ENCODE assay signal across 14 cellular contexts in the genomic region with DNA sequence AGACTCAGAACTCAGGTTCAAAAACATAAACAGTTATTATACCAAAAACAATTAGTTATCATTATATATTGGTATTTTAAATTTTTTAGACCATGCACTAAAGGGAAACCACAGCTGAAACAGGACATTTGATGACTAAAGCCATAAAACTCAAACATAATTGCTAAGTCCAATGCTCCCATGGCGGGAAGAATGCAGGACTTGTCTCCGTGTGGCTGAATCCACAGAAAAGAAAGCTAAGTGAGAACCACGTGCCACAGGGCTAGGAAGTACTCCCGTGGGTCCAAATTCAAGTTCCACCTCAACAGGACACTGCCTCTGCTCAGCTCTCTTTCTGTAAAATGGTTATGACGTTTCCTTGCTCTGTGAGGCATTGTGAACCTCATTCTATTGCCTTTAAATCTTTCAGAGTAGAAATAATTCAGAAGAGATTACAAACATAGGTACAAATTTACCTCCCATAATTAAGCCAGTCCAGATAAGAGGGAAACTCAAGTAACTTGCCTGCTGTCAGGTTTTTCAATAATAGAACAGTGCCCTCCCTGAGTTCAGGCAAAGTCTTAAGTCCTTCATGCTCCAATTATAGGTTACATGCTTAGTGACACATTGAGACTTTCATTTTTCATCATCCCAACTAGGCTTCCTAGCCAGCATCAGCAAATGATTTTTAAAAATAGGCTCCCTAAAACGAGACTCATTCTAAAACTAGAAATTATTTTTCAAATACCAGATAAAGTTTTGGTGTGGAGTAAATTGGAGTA.
"Had no signal": no experiment of that assay in that cellular context is flagged by ENCODE, and none has a peak within 500 bp of the region (broad histone marks: within the 10 kb centered on the region; RNA-seq: fewer than 3 reads in every experiment).

No MANE protein-coding gene starts in this region.

- H3K4me3 ChIP-seq: psoas muscle, upper lobe of right lung had no signal

- H3K27me3 ChIP-seq: upper lobe of right lung had no signal

- H3K9me3 ChIP-seq: psoas muscle, upper lobe of right lung had no signal

- H3K27ac ChIP-seq: psoas muscle, upper lobe of right lung had no signal

- DNase-seq: activated CD4-positive, alpha-beta T cell treated with anti-CD3 and anti-CD28 coated beads, Interleukin-2, amount 50 U/mL, for 48 hours; activated CD4-positive, CD25-positive, alpha-beta regulatory T cell treated with anti-CD3 and anti-CD28 coated beads, Interleukin-2, amount 50 U/mL, for 72 hours; activated gamma-delta T cell; activated naive CD8-positive, alpha-beta T cell treated with anti-CD3 and anti-CD28 coated beads, Interleukin-2, amount 10 ng/mL, durations not matched to agents 7 days and 5 days; activated T-cell treated with anti-CD3 and anti-CD28 coated beads, Interleukin-2, amount 50 U/mL, for 48 hours; anterior cingulate cortex; glutamatergic neuron; occipital lobe; psoas muscle; stimulated activated CD4-positive, alpha-beta T cell treated with anti-CD3 and anti-CD28 coated beads, Interleukin-12 subunit alpha, Interleukin-12 subunit beta, amount 100 ng/mL, for 4 hours; T-helper 17 cell; upper lobe of right lung had no signal

- H3K4me1 ChIP-seq: upper lobe of right lung had no signal

- ATAC-seq: esophagus mucosa, psoas muscle, sciatic nerve, T-helper 17 cell, upper lobe of right lung had no signal

- H3K36me3 ChIP-seq: upper lobe of right lung had no signal
